In genomic region chr5:15009420-15009819, GRCh38 we compare ENCODE assay signal across 1 cellular context.
TF ChIP-seq lines count a peak whose summit lies in the region.

No MANE protein-coding gene starts in this region.

TF ChIP-seq in IMR-90, 13 proteins besides CTCF, POLR2A, EP300 and RAD21:
- TF ChIP-seq MXI1 (IDR thresholded peaks at IDR 0.05; ENCODE audit: borderline replicate concordance, low read depth, low read length) (no peak), SMC3 (IDR thresholded peaks at IDR 0.05; ENCODE audit: low read depth, low read length) (no peak), FOS (IDR thresholded peaks at IDR 0.05; ENCODE audit: low read depth, low read length) (no peak), MAFK (IDR thresholded peaks at IDR 0.05; ENCODE audit: low read depth, low read length) (no peak), NFE2L2 (IDR thresholded peaks at IDR 0.05; ENCODE audit: low read depth, low read length) (no peak), CEBPB (IDR thresholded peaks at IDR 0.05; ENCODE audit: low read depth, low read length) (no peak), RCOR1 (IDR thresholded peaks at IDR 0.05; ENCODE audit: insufficient replicate concordance, low read length) (no peak), BHLHE40 (IDR thresholded peaks at IDR 0.05; ENCODE audit: low read depth, low read length) (no peak), RFX5 (IDR thresholded peaks at IDR 0.05; ENCODE audit: low read depth, low read length) (no peak), MAZ (IDR thresholded peaks at IDR 0.05; ENCODE audit: borderline replicate concordance, low read depth, low read length) (no peak), CHD1 (IDR thresholded peaks at IDR 0.05; ENCODE audit: low read depth, low read length) (no peak)
- TF ChIP-seq, protein P1, sequence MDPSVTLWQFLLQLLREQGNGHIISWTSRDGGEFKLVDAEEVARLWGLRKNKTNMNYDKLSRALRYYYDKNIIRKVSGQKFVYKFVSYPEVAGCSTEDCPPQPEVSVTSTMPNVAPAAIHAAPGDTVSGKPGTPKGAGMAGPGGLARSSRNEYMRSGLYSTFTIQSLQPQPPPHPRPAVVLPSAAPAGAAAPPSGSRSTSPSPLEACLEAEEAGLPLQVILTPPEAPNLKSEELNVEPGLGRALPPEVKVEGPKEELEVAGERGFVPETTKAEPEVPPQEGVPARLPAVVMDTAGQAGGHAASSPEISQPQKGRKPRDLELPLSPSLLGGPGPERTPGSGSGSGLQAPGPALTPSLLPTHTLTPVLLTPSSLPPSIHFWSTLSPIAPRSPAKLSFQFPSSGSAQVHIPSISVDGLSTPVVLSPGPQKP (IDR thresholded peaks at IDR 0.05; ENCODE audit: borderline replicate concordance, low read depth, low read length): no peak
- TF ChIP-seq, protein P2, sequence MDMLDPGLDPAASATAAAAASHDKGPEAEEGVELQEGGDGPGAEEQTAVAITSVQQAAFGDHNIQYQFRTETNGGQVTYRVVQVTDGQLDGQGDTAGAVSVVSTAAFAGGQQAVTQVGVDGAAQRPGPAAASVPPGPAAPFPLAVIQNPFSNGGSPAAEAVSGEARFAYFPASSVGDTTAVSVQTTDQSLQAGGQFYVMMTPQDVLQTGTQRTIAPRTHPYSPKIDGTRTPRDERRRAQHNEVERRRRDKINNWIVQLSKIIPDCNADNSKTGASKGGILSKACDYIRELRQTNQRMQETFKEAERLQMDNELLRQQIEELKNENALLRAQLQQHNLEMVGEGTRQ (IDR thresholded peaks at IDR 0.05; ENCODE audit: low read depth, low read length): no peak
TF ChIP-seq in IMR-90: peak in this region for 0.
